20 cellular contexts compared by ENCODE assay signal in the genomic region with DNA sequence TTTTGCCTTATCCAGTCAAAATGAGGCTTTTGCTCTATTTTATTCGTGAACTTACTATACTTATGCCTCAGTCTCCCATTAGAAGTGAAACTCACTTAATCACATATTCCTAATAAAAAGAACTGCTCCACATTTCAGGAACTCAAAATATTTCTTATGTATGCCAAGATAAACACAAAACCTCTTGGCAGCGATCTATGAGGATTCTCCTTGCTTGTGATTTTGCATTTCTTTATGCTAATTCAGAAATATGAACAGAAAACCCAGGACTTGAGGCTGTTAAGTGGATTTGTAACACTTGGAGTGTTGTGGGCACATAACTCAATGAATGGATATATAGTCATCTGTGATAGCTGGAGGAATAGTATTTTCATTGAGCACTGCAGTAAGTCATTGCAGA. TPM values are rescaled to one million over a fixed set of nuclear protein-coding genes. Genes with fewer than 3 reads are reported as not detected.
DNase-seq lines count a peak whose midpoint lies in the region; ATAC-seq and TF ChIP-seq lines count a peak whose summit lies in the region.
"Had no signal": no experiment of that assay in that cellular context is flagged by ENCODE, and none has a peak within 500 bp of the region (broad histone marks: within the 10 kb centered on the region; RNA-seq: fewer than 3 reads in every experiment).

No MANE protein-coding gene starts in this region.

- peak; percentile 19 for DNase-seq in GM03348 (ENCODE audit: low spot score)
- DNase-seq in activated B cell treated with CpG ODN at 0.5 μM for 24 hours = no peak
- peak; percentile 78 for DNase-seq in fibroblast of the aortic adventitia (ENCODE audit: low read depth)
- no peak for DNase-seq in sigmoid colon
- DNase-seq in caudate nucleus (lab: John Stamatoyannopoulos, UW) = no peak
- DNase-seq in retina = no peak
- no peak for DNase-seq in NCI-H1436 treated with DMSO at 0.1 percent for 48 hours (lab: John Stamatoyannopoulos, UW)
- no peak for DNase-seq in head of caudate nucleus
- DNase-seq: activated CD4-positive, alpha-beta T cell treated with anti-CD3 and anti-CD28 coated beads for 48 hours; activated CD8-positive, alpha-beta memory T cell treated with anti-CD3 and anti-CD28 coated beads, Interleukin-2, amount 10 ng/mL, durations not matched to agents 7 days and 5 days; activated naive CD8-positive, alpha-beta T cell treated with anti-CD3 and anti-CD28 coated beads for 36 hours; foreskin melanocyte; HFFc6; NCI-H2171; NCI-H526; SW 1271 had no signal

- H3K36me3 Mint-ChIP-seq in activated B cell treated with CpG ODN at 0.5 μM for 24 hours (ENCODE audit: low read depth) = no peaks in the 10 kb centered on the region
- H3K36me3 Mint-ChIP-seq: activated naive CD8-positive, alpha-beta T cell treated with anti-CD3 and anti-CD28 coated beads for 36 hours; mesothelial cell of epicardium had no signal

- no peaks in the 10 kb centered on the region for H3K36me3 ChIP-seq in sigmoid colon
- H3K36me3 ChIP-seq: prostate gland had no signal

- intact Hi-C loops in activated B cell treated with CpG ODN at 0.5 μM for 24 hours (cut with micrococcal nuclease) = no loop called here
- intact Hi-C loops in sigmoid colon (cut with DNase I) = no loop called here
- intact Hi-C loops in head of caudate nucleus (cut with DNase I) = loop anchor here (10.0 kb wide), 2 partner anchors 152 to 178 kb away; partner anchors contain the start of gene HMGB1

- no peak overlapping the region for H3K4me3 Mint-ChIP-seq in activated B cell treated with CpG ODN at 0.5 μM for 24 hours
- H3K4me3 Mint-ChIP-seq: activated CD8-positive, alpha-beta memory T cell treated with anti-CD3 and anti-CD28 coated beads, Interleukin-2, amount 10 ng/mL, durations not matched to agents 7 days and 5 days; activated naive CD8-positive, alpha-beta T cell treated with anti-CD3 and anti-CD28 coated beads for 36 hours; activated T-helper 17 cell treated with anti-CD3 and anti-CD28 coated beads, Interleukin-2, amount 50 U/mL, for 72 hours; HFFc6; mesothelial cell of epicardium had no signal

- no peaks in the 10 kb centered on the region for H3K9me3 Mint-ChIP-seq in activated B cell treated with CpG ODN at 0.5 μM for 24 hours
- H3K9me3 Mint-ChIP-seq: activated naive CD8-positive, alpha-beta T cell treated with anti-CD3 and anti-CD28 coated beads for 36 hours; activated T-helper 17 cell treated with anti-CD3 and anti-CD28 coated beads, Interleukin-2, amount 50 U/mL, for 72 hours; HFFc6; mesothelial cell of epicardium had no signal

- peaks cover 0 to 50% (median 36%) of the 10 kb centered on the region in 4 donors for H3K4me1 ChIP-seq in sigmoid colon
- H3K4me1 ChIP-seq: prostate gland had no signal

- H3K27me3 Mint-ChIP-seq in activated B cell treated with CpG ODN at 0.5 μM for 24 hours = no peaks in the 10 kb centered on the region
- H3K27me3 Mint-ChIP-seq: activated CD8-positive, alpha-beta memory T cell treated with anti-CD3 and anti-CD28 coated beads, Interleukin-2, amount 10 ng/mL, durations not matched to agents 7 days and 5 days; activated naive CD8-positive, alpha-beta T cell treated with anti-CD3 and anti-CD28 coated beads for 36 hours; activated T-helper 17 cell treated with anti-CD3 and anti-CD28 coated beads, Interleukin-2, amount 50 U/mL, for 72 hours had no signal

- no peak for ATAC-seq in activated B cell treated with CpG ODN at 0.5 μM for 24 hours (ENCODE audit: low read depth)
- ATAC-seq: activated CD8-positive, alpha-beta memory T cell treated with anti-CD3 and anti-CD28 coated beads, Interleukin-2, amount 10 ng/mL, durations not matched to agents 7 days and 5 days; activated T-helper 17 cell treated with anti-CD3 and anti-CD28 coated beads, Interleukin-2, amount 50 U/mL, for 72 hours had no signal

- H3K4me1 Mint-ChIP-seq in activated B cell treated with CpG ODN at 0.5 μM for 24 hours = peaks cover 26% of the 10 kb centered on the region

- POLR2A ChIA-PET in activated B cell treated with CpG ODN at 0.5 μM for 24 hours (lab: Charles Lee) = interaction anchor here (0.8 to 1.9 kb wide), 3 partner anchors 20 to 40 kb away, joined by 3 to 8 read pairs (median 4); no protein-coding TSS in a partner anchor

- CTCF ChIA-PET in activated B cell treated with CpG ODN at 0.5 μM for 24 hours (lab: Charles Lee) = no interaction called here

- H3K27ac ChIP-seq in sigmoid colon (peak overlapping the region; percentile 4 to 52 (median 48)), caudate nucleus (ENCODE audit: low read depth, low read length) (no peak overlapping the region)
- H3K27ac ChIP-seq: HL-60, prostate gland had no signal

- WGBS in sigmoid colon, 2 donors = 81 to 84% methylated on average over 2 of the region's 2 CpGs

- TF ChIP-seq CTCF in activated B cell treated with CpG ODN at 0.5 μM for 24 hours (IDR thresholded peaks at IDR 0.05) = no peak
- no peak for TF ChIP-seq CTCF in fibroblast of the aortic adventitia (IDR thresholded peaks at IDR 0.05; ENCODE audit: insufficient read depth, low read length)
- TF ChIP-seq CTCF in sigmoid colon (IDR thresholded peaks at IDR 0.05) = no peak

- H3K27me3 ChIP-seq in sigmoid colon = no peaks in the 10 kb centered on the region

- H3K4me3 ChIP-seq in fibroblast of the aortic adventitia (ENCODE audit: low read depth, low read length) (no peak overlapping the region), sigmoid colon (no peak overlapping the region)
- H3K4me3 ChIP-seq: prostate gland had no signal

- H3K9me3 ChIP-seq in sigmoid colon = no peaks in the 10 kb centered on the region
- H3K9me3 ChIP-seq: prostate gland had no signal

- peak overlapping the region; percentile 14 for H3K27ac Mint-ChIP-seq in activated B cell treated with CpG ODN at 0.5 μM for 24 hours
- H3K27ac Mint-ChIP-seq: activated CD8-positive, alpha-beta memory T cell treated with anti-CD3 and anti-CD28 coated beads, Interleukin-2, amount 10 ng/mL, durations not matched to agents 7 days and 5 days; activated naive CD8-positive, alpha-beta T cell treated with anti-CD3 and anti-CD28 coated beads for 36 hours; activated T-helper 17 cell treated with anti-CD3 and anti-CD28 coated beads, Interleukin-2, amount 50 U/mL, for 72 hours; HFFc6; mesothelial cell of epicardium had no signal

- TF ChIP-seq POLR2A in sigmoid colon (IDR thresholded peaks at IDR 0.05) = no peak

- TF ChIP-seq EP300 in sigmoid colon (IDR thresholded peaks at IDR 0.05) = no peak

RNA-seq across cellular contexts. Expression of gene KATNAL1, which starts 5.5 kb away (rescaled TPM):
- total RNA-seq in activated B cell treated with CpG ODN at 0.5 μM for 24 hours (11.6 and 13.4 TPM in 2 replicates), fibroblast of the aortic adventitia (ENCODE audit: low replicate concordance) (38.7 and 61.2 TPM in 2 replicates), sigmoid colon (10 to 100 TPM; 31.9 to 51.2 (median 45.5) TPM)
- polyA plus RNA-seq in sigmoid colon = 1 to 10 TPM in 2 of 3 donors, under 1 TPM in 1; 0.92 to 2.8 (median 1.8) TPM

Comparison
In these comparisons a context has a peak if more than half of its experiments do, and no peak if none do; other contexts are left out.
1. DNase-seq: peak in GM03348 (single experiment) and fibroblast of the aortic adventitia (single experiment); none in activated B cell treated with CpG ODN at 0.5 μM for 24 hours (single experiment), sigmoid colon (single experiment), caudate nucleus (0 of 61), retina (single experiment), NCI-H1436 treated with DMSO at 0.1 percent for 48 hours (single experiment) and head of caudate nucleus (0 of 42).